In the genomic region with DNA sequence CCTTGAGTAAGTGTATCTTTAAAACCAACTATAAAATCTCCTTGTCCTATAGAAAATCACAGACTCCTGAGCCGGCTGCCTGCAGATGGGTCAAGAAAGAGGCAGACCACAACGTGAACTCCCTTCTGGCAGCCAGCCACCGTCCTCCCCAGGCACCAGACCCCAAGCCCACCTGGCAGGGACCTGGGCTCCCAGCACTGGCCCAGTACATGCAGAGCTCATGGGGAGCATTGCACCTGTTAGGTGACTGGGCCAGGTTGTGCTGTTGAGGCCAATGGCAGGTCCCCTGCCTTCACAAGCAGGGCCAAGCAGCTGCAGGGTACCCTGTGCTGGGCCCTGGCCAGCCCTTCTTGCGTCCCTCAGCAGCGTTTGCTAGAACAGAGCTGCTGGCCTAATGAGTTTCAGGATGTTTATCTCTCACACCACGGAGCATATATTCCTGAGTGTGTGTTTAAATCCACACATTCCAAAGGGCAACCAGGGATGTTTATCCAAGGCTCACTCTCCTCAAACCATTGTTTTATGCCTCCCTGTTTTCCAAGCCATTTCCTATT, we compare ENCODE assay signal across 18 cellular contexts.
DNase-seq lines count a peak whose midpoint lies in the region; ATAC-seq and TF ChIP-seq lines count a peak whose summit lies in the region.
"Had no signal": no experiment of that assay in that cellular context is flagged by ENCODE, and none has a peak within 500 bp of the region (broad histone marks: within the 10 kb centered on the region; RNA-seq: fewer than 3 reads in every experiment).

No MANE protein-coding gene starts in this region.

- H3K4me2 ChIP-seq in neural progenitor cell = peak overlapping the region; percentile 22
- no peak overlapping the region for H3K4me2 ChIP-seq in Karpas-422 (ENCODE audit: low read depth, low read length, poor library complexity, severe bottlenecking)

- intact Hi-C loops in Right ventricle myocardium superior (cut with DNase I) = no loop called here
- intact Hi-C loops in activated T-helper 1 cell treated with anti-CD3 and anti-CD28 coated beads, Interleukin-12 subunit alpha, Interleukin-12 subunit beta, Interleukin-2, Interleukin-4 antibody, amounts not matched to agents 30 ng/mL and 10 ng/mL and 1 ng/mL, durations not matched to agents 14 hours and 24 hours and 36 hours (cut with micrococcal nuclease) = no loop called here

- H3K9me3 ChIP-seq in right atrium auricular region (no peaks in the 10 kb centered on the region), neural progenitor cell (ENCODE audit: low read depth) (no peaks in the 10 kb centered on the region), Karpas-422 (ENCODE audit: low read length) (no peaks in the 10 kb centered on the region)

- H3K27ac ChIP-seq in right atrium auricular region (no peak overlapping the region), neural progenitor cell (no peak overlapping the region), Karpas-422 (ENCODE audit: low read length) (no peak overlapping the region)
- H3K27ac ChIP-seq: RWPE1 had no signal

- H3K9ac ChIP-seq in neural progenitor cell = no peak overlapping the region
- no peak overlapping the region for H3K9ac ChIP-seq in Karpas-422 (ENCODE audit: low read length)

- peaks cover 21% of the 10 kb centered on the region for H3K4me1 Mint-ChIP-seq in neural progenitor cell
- no peaks in the 10 kb centered on the region for H3K4me1 Mint-ChIP-seq in activated T-helper 1 cell treated with anti-CD3 and anti-CD28 coated beads, Interleukin-12 subunit alpha, Interleukin-12 subunit beta, Interleukin-2, Interleukin-4 antibody, amounts not matched to agents 30 ng/mL and 10 ng/mL and 1 ng/mL, durations not matched to agents 14 hours and 24 hours and 36 hours (ENCODE audit: low read depth)
- H3K4me1 Mint-ChIP-seq: activated naive CD8-positive, alpha-beta T cell treated with anti-CD3 and anti-CD28 coated beads, Interleukin-2, amount 10 ng/mL, durations not matched to agents 7 days and 5 days; stimulated activated naive CD8-positive, alpha-beta T cell treated with anti-CD3 and anti-CD28 coated beads, Interleukin-15, amount 100 ng/mL, for 72 hours had no signal

- H3K27me3 Mint-ChIP-seq in neural progenitor cell (ENCODE audit: insufficient read depth, low read depth) = peaks cover 9% of the 10 kb centered on the region
- no peaks in the 10 kb centered on the region for H3K27me3 Mint-ChIP-seq in activated T-helper 1 cell treated with anti-CD3 and anti-CD28 coated beads, Interleukin-12 subunit alpha, Interleukin-12 subunit beta, Interleukin-2, Interleukin-4 antibody, amounts not matched to agents 30 ng/mL and 10 ng/mL and 1 ng/mL, durations not matched to agents 14 hours and 24 hours and 36 hours (ENCODE audit: insufficient read depth)
- H3K27me3 Mint-ChIP-seq: activated naive CD8-positive, alpha-beta T cell treated with anti-CD3 and anti-CD28 coated beads, Interleukin-2, amount 10 ng/mL, durations not matched to agents 7 days and 5 days had no signal

- H4K20me1 ChIP-seq in neural progenitor cell (ENCODE audit: low read depth) (no peaks in the 10 kb centered on the region), Karpas-422 (ENCODE audit: insufficient read depth, low read depth, low read length) (no peaks in the 10 kb centered on the region)

- no peaks in the 10 kb centered on the region for H3K36me3 Mint-ChIP-seq in neural progenitor cell
- no peaks in the 10 kb centered on the region for H3K36me3 Mint-ChIP-seq in activated T-helper 1 cell treated with anti-CD3 and anti-CD28 coated beads, Interleukin-12 subunit alpha, Interleukin-12 subunit beta, Interleukin-2, Interleukin-4 antibody, amounts not matched to agents 30 ng/mL and 10 ng/mL and 1 ng/mL, durations not matched to agents 14 hours and 24 hours and 36 hours (ENCODE audit: low read depth)
- H3K36me3 Mint-ChIP-seq: activated naive CD8-positive, alpha-beta T cell treated with anti-CD3 and anti-CD28 coated beads, Interleukin-2, amount 10 ng/mL, durations not matched to agents 7 days and 5 days had no signal

- no peak overlapping the region for H3K4me3 Mint-ChIP-seq in neural progenitor cell
- H3K4me3 Mint-ChIP-seq in activated T-helper 1 cell treated with anti-CD3 and anti-CD28 coated beads, Interleukin-12 subunit alpha, Interleukin-12 subunit beta, Interleukin-2, Interleukin-4 antibody, amounts not matched to agents 30 ng/mL and 10 ng/mL and 1 ng/mL, durations not matched to agents 14 hours and 24 hours and 36 hours = no peak overlapping the region
- H3K4me3 Mint-ChIP-seq: activated naive CD8-positive, alpha-beta T cell treated with anti-CD3 and anti-CD28 coated beads, Interleukin-2, amount 10 ng/mL, durations not matched to agents 7 days and 5 days; stimulated activated naive CD8-positive, alpha-beta T cell treated with anti-CD3 and anti-CD28 coated beads, Interleukin-15, amount 100 ng/mL, for 72 hours; T-helper 1 cell treated with Interleukin-12 subunit alpha and Interleukin-12 subunit beta and Interleukin-4 antibody, amounts not matched to agents 30 μg/mL and 1 μg/mL, for 36 hours had no signal

- H3K27ac Mint-ChIP-seq in neural progenitor cell = no peak overlapping the region
- no peak overlapping the region for H3K27ac Mint-ChIP-seq in activated T-helper 1 cell treated with anti-CD3 and anti-CD28 coated beads, Interleukin-12 subunit alpha, Interleukin-12 subunit beta, Interleukin-2, Interleukin-4 antibody, amounts not matched to agents 30 ng/mL and 10 ng/mL and 1 ng/mL, durations not matched to agents 14 hours and 24 hours and 36 hours
- H3K27ac Mint-ChIP-seq: activated naive CD8-positive, alpha-beta T cell treated with anti-CD3 and anti-CD28 coated beads, Interleukin-2, amount 10 ng/mL, durations not matched to agents 7 days and 5 days; stimulated activated naive CD8-positive, alpha-beta T cell treated with anti-CD3 and anti-CD28 coated beads, Interleukin-15, amount 100 ng/mL, for 72 hours; T-helper 1 cell treated with Interleukin-12 subunit alpha and Interleukin-12 subunit beta and Interleukin-4 antibody, amounts not matched to agents 30 μg/mL and 1 μg/mL, for 36 hours had no signal

- DNase-seq in right atrium auricular region (ENCODE audit: low spot score) (peak; percentile 55), Right ventricle myocardium superior (no peak), neural progenitor cell (ENCODE audit: low spot score) (no peak), Karpas-422 (no peak)
- DNase-seq in activated T-helper 1 cell treated with anti-CD3 and anti-CD28 coated beads, Interleukin-12 subunit alpha, Interleukin-12 subunit beta, Interleukin-2, Interleukin-4 antibody, amounts not matched to agents 30 ng/mL and 10 ng/mL and 1 ng/mL, durations not matched to agents 14 hours and 24 hours and 36 hours (ENCODE audit: low spot score) = no peak
- DNase-seq: activated naive CD8-positive, alpha-beta T cell treated with anti-CD3 and anti-CD28 coated beads, Interleukin-2, amount 10 ng/mL, durations not matched to agents 7 days and 5 days; activated T-cell treated with anti-CD3 and anti-CD28 coated beads, Interleukin-2, amount 50 U/mL, for 1 hour; caudate nucleus; effector memory CD4-positive, alpha-beta T cell; NCI-H1436 treated with DMSO at 0.1 percent for 48 hours; NCI-H2227 treated with DMSO at 0.1 percent for 48 hours; stimulated activated naive CD8-positive, alpha-beta T cell treated with anti-CD3 and anti-CD28 coated beads, Interleukin-15, amount 100 ng/mL, for 72 hours had no signal

- peaks cover 4% of the 10 kb centered on the region for H3K9me3 Mint-ChIP-seq in neural progenitor cell
- H3K9me3 Mint-ChIP-seq in activated T-helper 1 cell treated with anti-CD3 and anti-CD28 coated beads, Interleukin-12 subunit alpha, Interleukin-12 subunit beta, Interleukin-2, Interleukin-4 antibody, amounts not matched to agents 30 ng/mL and 10 ng/mL and 1 ng/mL, durations not matched to agents 14 hours and 24 hours and 36 hours = peaks cover 1% of the 10 kb centered on the region
- H3K9me3 Mint-ChIP-seq: stimulated activated naive CD8-positive, alpha-beta T cell treated with anti-CD3 and anti-CD28 coated beads, Interleukin-15, amount 100 ng/mL, for 72 hours; T-helper 1 cell treated with Interleukin-12 subunit alpha and Interleukin-12 subunit beta and Interleukin-4 antibody, amounts not matched to agents 30 μg/mL and 1 μg/mL, for 36 hours had no signal

- no peaks in the 10 kb centered on the region for H3K27me3 ChIP-seq in right atrium auricular region
- no peaks in the 10 kb centered on the region for H3K27me3 ChIP-seq in neural progenitor cell
- no peaks in the 10 kb centered on the region for H3K27me3 ChIP-seq in Karpas-422 (ENCODE audit: low read length)

- H3K36me3 ChIP-seq in right atrium auricular region = no peaks in the 10 kb centered on the region
- H3K36me3 ChIP-seq in neural progenitor cell = no peaks in the 10 kb centered on the region
- no peaks in the 10 kb centered on the region for H3K36me3 ChIP-seq in Karpas-422 (ENCODE audit: insufficient read depth, low read length)

- no peak for TF ChIP-seq CTCF in right atrium auricular region (IDR thresholded peaks at IDR 0.05)
- no peak for TF ChIP-seq CTCF in neural progenitor cell (IDR thresholded peaks at IDR 0.05)

- H3F3A ChIP-seq in neural progenitor cell (ENCODE audit: low read depth) = peaks cover 6% of the 10 kb centered on the region

- no peaks in the 10 kb centered on the region for H3K79me2 ChIP-seq in neural progenitor cell (ENCODE audit: low read depth)
- H3K79me2 ChIP-seq in Karpas-422 (ENCODE audit: low read length) = no peaks in the 10 kb centered on the region

- no peak for ATAC-seq in Right ventricle myocardium superior (ENCODE audit: poor library complexity)
- peak; percentile 7 for ATAC-seq in esophagus mucosa
- ATAC-seq in HG02798 (IDR thresholded peaks at IDR 0.05; ENCODE audit: poor library complexity, unreplicated experiment) = no peak
- no peak for ATAC-seq in HG03432 (IDR thresholded peaks at IDR 0.05; ENCODE audit: unreplicated experiment)
- ATAC-seq: activated CD4-positive, CD25-positive, alpha-beta regulatory T cell treated with anti-CD3 and anti-CD28 coated beads, Interleukin-2, amount 50 U/mL, for 24 hours; stimulated activated naive CD8-positive, alpha-beta T cell treated with anti-CD3 and anti-CD28 coated beads, Interleukin-15, amount 100 ng/mL, for 72 hours had no signal

- H2AFZ ChIP-seq in neural progenitor cell (replicated peaks) (peak overlapping the region; percentile 57), Karpas-422 (ENCODE audit: low read length) (no peak overlapping the region)

- peaks cover 0 to 6% of the 10 kb centered on the region in 2 donors for H3K4me1 ChIP-seq in right atrium auricular region
- peaks cover 11% of the 10 kb centered on the region for H3K4me1 ChIP-seq in neural progenitor cell
- no peaks in the 10 kb centered on the region for H3K4me1 ChIP-seq in Karpas-422 (ENCODE audit: low read length)

- no peaks in the 10 kb centered on the region for H3K9me2 ChIP-seq in Karpas-422 (replicated peaks; ENCODE audit: insufficient read depth, low read length)

- H3K4me3 ChIP-seq in right atrium auricular region (no peak overlapping the region), neural progenitor cell (no peak overlapping the region), Karpas-422 (ENCODE audit: low read length) (no peak overlapping the region)
